27 cellular contexts compared by ENCODE assay signal in genomic region chr1:223543559-223543958, GRCh38.
"Had no signal": no experiment of that assay in that cellular context is flagged by ENCODE, and none has a peak within 500 bp of the region (broad histone marks: within the 10 kb centered on the region; RNA-seq: fewer than 3 reads in every experiment).

No MANE protein-coding gene starts in this region.

- H3K4me1 Mint-ChIP-seq: memory B cell; naive thymus-derived CD4-positive, alpha-beta T cell; nephron; neural crest cell had no signal

- H3K27ac Mint-ChIP-seq: memory B cell; naive thymus-derived CD4-positive, alpha-beta T cell; nephron; stimulated activated naive B cell treated with anti-CD40 and anti-IgM and Interleukin-4, amounts not matched to agents 10 μg/mL and 1 μg/mL and 100 μg/mL, for 72 hours had no signal

- H3K9me3 ChIP-seq: mucosa of descending colon, neutrophil, right atrium auricular region, right lobe of liver, testis, thyroid gland, transverse colon, upper lobe of right lung had no signal

- H3K9me3 Mint-ChIP-seq: nephron, neural crest cell had no signal

- H2AFZ ChIP-seq: hepatocyte, parathyroid adenoma had no signal

- H3K27me3 ChIP-seq: hepatocyte, right atrium auricular region, right lobe of liver, testis, thyroid gland, transverse colon, upper lobe of right lung had no signal

- H3K9ac ChIP-seq: parathyroid adenoma had no signal

- ATAC-seq: heart right ventricle; naive thymus-derived CD4-positive, alpha-beta T cell; right lobe of liver; stimulated activated naive B cell treated with anti-CD40 and anti-IgM and Interleukin-4, amounts not matched to agents 10 μg/mL and 1 μg/mL and 100 μg/mL, for 72 hours; stimulated activated naive CD8-positive, alpha-beta T cell treated with anti-CD3 and anti-CD28 coated beads, Interleukin-15, Interleukin-2, amounts not matched to agents 100 U/mL and 50 U/mL, for 24 hours; upper lobe of right lung had no signal

- H3K4me2 ChIP-seq: hepatocyte had no signal

- H3K36me3 ChIP-seq: heart right ventricle, left ventricle myocardium inferior, neutrophil, right atrium auricular region, right lobe of liver, thyroid gland, transverse colon, upper lobe of right lung had no signal

- H3K4me1 ChIP-seq: heart right ventricle, left ventricle myocardium inferior, parathyroid adenoma, right atrium auricular region, right lobe of liver, stomach, testis, thyroid gland, transverse colon, upper lobe of right lung had no signal

- DNase-seq: heart right ventricle; islet precursor cell; left ventricle myocardium inferior; midbrain; mucosa of descending colon; naive thymus-derived CD4-positive, alpha-beta T cell; occipital lobe; right lobe of liver; stimulated activated CD4-positive, alpha-beta T cell treated with anti-CD3 and anti-CD28 coated beads, Interleukin-12 subunit alpha, Interleukin-12 subunit beta, amount 100 ng/mL, for 4 hours; stimulated activated CD4-positive, alpha-beta T cell treated with anti-CD3 and anti-CD28 coated beads, Interleukin-15, amount 100 ng/mL, for 24 hours; stimulated activated CD4-positive, alpha-beta T cell treated with anti-CD3 and anti-CD28 coated beads, Interleukin-2, amount 100 ng/mL, for 24 hours; stimulated activated CD4-positive, alpha-beta T cell treated with anti-CD3 and anti-CD28 coated beads, Interleukin-4, amount 100 ng/mL, for 1 hour; stimulated activated naive B cell treated with anti-CD40 and anti-IgM and Interleukin-4, amounts not matched to agents 10 μg/mL and 1 μg/mL and 100 μg/mL, for 72 hours; stimulated activated naive CD8-positive, alpha-beta T cell treated with anti-CD3 and anti-CD28 coated beads, Interleukin-15, Interleukin-2, amounts not matched to agents 100 U/mL and 50 U/mL, for 24 hours; stomach; testis; thyroid gland; transverse colon; upper lobe of right lung had no signal

- H3K4me3 Mint-ChIP-seq: memory B cell; naive thymus-derived CD4-positive, alpha-beta T cell; nephron; neural crest cell; stimulated activated naive B cell treated with anti-CD40 and anti-IgM and Interleukin-4, amounts not matched to agents 10 μg/mL and 1 μg/mL and 100 μg/mL, for 72 hours had no signal

- H3K79me2 ChIP-seq: hepatocyte, parathyroid adenoma had no signal

- H3K27ac ChIP-seq: heart right ventricle, hepatocyte, left ventricle myocardium inferior, neutrophil, parathyroid adenoma, right atrium auricular region, right lobe of liver, skin epidermis, stomach, testis, thyroid gland, transverse colon, upper lobe of right lung had no signal

- H3K4me3 ChIP-seq: heart right ventricle, hepatocyte, left ventricle myocardium inferior, mucosa of descending colon, right atrium auricular region, right lobe of liver, skin epidermis, stomach, testis, thyroid gland, transverse colon, upper lobe of right lung had no signal
